In the genomic region with DNA sequence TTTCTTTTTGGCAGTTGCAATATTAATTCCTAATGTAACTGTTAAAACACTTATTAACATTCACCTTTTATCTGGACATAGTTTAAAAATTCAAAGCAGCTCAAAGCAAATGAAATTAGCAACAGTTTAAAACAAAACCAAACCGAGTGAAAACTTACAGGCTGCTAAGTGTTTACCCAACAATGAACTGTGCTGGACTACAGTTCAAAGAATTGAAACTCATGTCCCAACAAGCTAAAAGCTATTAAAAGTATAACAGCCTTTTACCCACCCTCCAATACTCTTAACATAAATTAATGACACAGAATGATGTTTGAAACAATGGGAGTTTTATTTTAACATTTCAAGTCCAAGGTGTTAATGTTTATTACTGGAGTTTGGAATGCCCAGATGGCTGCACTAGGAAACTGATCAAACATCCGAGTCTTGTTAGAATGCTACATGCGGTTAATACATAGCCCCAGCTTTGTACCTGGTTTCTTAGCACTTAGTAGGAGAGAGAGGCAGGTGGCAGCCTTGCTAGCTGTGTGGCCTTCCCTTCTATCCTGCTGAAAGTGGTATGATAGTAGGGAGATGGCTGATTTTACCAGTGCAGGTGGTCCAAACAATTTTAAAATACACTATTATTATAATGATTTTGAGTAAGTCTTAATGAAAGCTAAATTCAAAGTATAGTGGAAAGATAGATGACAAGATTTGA, we compare ENCODE assay signal across 17 cellular contexts.
"Had no signal": no experiment of that assay in that cellular context is flagged by ENCODE, and none has a peak within 500 bp of the region (broad histone marks: within the 10 kb centered on the region; RNA-seq: fewer than 3 reads in every experiment).

No MANE protein-coding gene starts in this region.

- H3K27ac ChIP-seq: body of pancreas had no signal

- H3K4me1 ChIP-seq: adrenal gland, body of pancreas had no signal

- H3K9me3 Mint-ChIP-seq: activated B cell treated with CpG ODN at 0.5 μM for 24 hours; activated CD4-positive, alpha-beta T cell treated with anti-CD3 and anti-CD28 coated beads, Interleukin-2, amount 10 ng/mL, durations not matched to agents 7 days and 5 days; activated T-helper 2 cell treated with anti-CD3 and anti-CD28 coated beads, Interferon-gamma antibody, Interleukin-2, Interleukin-4, amounts not matched to agents 10 μg/mL and 5 μg/mL and 100 μg/mL, durations not matched to agents 14 hours and 24 hours and 36 hours; effector memory CD8-positive, alpha-beta T cell; nephron progenitor cell had no signal

- H3K4me1 Mint-ChIP-seq: activated CD4-positive, alpha-beta T cell treated with anti-CD3 and anti-CD28 coated beads, Interleukin-2, amount 10 ng/mL, durations not matched to agents 7 days and 5 days had no signal

- H3K27me3 Mint-ChIP-seq: activated B cell treated with CpG ODN at 0.5 μM for 24 hours had no signal

- ATAC-seq: body of pancreas; effector memory CD8-positive, alpha-beta T cell; left colon had no signal

- H3K4me3 ChIP-seq: adrenal gland, body of pancreas had no signal

- DNase-seq: activated B cell treated with CpG ODN at 0.5 μM for 24 hours; activated CD4-positive, alpha-beta T cell treated with anti-CD3 and anti-CD28 coated beads, Interleukin-2, amount 10 ng/mL, durations not matched to agents 7 days and 5 days; activated CD8-positive, alpha-beta memory T cell treated with anti-CD3 and anti-CD28 coated beads for 24 hours; activated naive CD4-positive, alpha-beta T cell treated with anti-CD3 and anti-CD28 coated beads, Interleukin-2, amount 50 U/mL, for 16 hours; adrenal gland; body of pancreas; central memory CD4-positive, alpha-beta T cell; cortex of kidney; effector memory CD8-positive, alpha-beta T cell; left colon; mesenchymal stem cell; nephron progenitor cell; stimulated activated CD4-positive, alpha-beta T cell treated with anti-CD3 and anti-CD28 coated beads, Interleukin-2, amount 100 ng/mL, for 48 hours; stimulated activated naive CD4-positive, alpha-beta T cell treated with Interleukin-2 at 50 U/mL for 16 hours; SW 1271; T-helper 9 cell had no signal

- H3K27me3 ChIP-seq: adrenal gland, body of pancreas had no signal

- H3K36me3 ChIP-seq: adrenal gland had no signal

- H3K27ac Mint-ChIP-seq: activated B cell treated with CpG ODN at 0.5 μM for 24 hours; activated CD4-positive, alpha-beta T cell treated with anti-CD3 and anti-CD28 coated beads, Interleukin-2, amount 10 ng/mL, durations not matched to agents 7 days and 5 days; activated T-helper 2 cell treated with anti-CD3 and anti-CD28 coated beads, Interferon-gamma antibody, Interleukin-2, Interleukin-4, amounts not matched to agents 10 μg/mL and 5 μg/mL and 100 μg/mL, durations not matched to agents 14 hours and 24 hours and 36 hours; effector memory CD8-positive, alpha-beta T cell had no signal

- H3K4me3 Mint-ChIP-seq: activated B cell treated with CpG ODN at 0.5 μM for 24 hours; activated CD4-positive, alpha-beta T cell treated with anti-CD3 and anti-CD28 coated beads, Interleukin-2, amount 10 ng/mL, durations not matched to agents 7 days and 5 days; effector memory CD8-positive, alpha-beta T cell; nephron progenitor cell had no signal

- H3K9me3 ChIP-seq: adrenal gland, body of pancreas had no signal
